8 cellular contexts compared by ENCODE assay signal in genomic region chr2:229445013-229445412, GRCh38.
A peak's percentile ranks its signal among the peaks of the same experiment; 100 is the strongest.
DNase-seq lines count a peak whose midpoint lies in the region; ATAC-seq and TF ChIP-seq lines count a peak whose summit lies in the region.

No MANE protein-coding gene starts in this region.

- H3K27ac ChIP-seq in brain microvascular endothelial cell = peak overlapping the region; percentile 98

- no peak overlapping the region for H3K4me3 ChIP-seq in brain microvascular endothelial cell (ENCODE audit: low read depth, low read length)
- no peak overlapping the region for H3K4me3 ChIP-seq in kidney epithelial cell (ENCODE audit: low read depth, low read length)

- ATAC-seq in HG02571 (IDR thresholded peaks at IDR 0.05; ENCODE audit: unreplicated experiment) = no peak

- DNase-seq in HS-5 (ENCODE audit: low read depth) = peak; percentile 88
- DNase-seq in brain microvascular endothelial cell = peak; percentile 98
- peak; percentile 85 for DNase-seq in kidney epithelial cell (ENCODE audit: low read depth)
- peak; percentile 92 for DNase-seq in superior temporal gyrus (ENCODE audit: extremely low spot score)
- no peak for DNase-seq in stimulated activated CD4-positive, alpha-beta T cell treated with anti-CD3 and anti-CD28 coated beads, Interleukin-1b, Interleukin-23, amount 100 ng/mL, for 48 hours
- no peak for DNase-seq in NCI-H2107 treated with DMSO at 0.1 percent for 48 hours (lab: John Stamatoyannopoulos, UW; ENCODE audit: unreplicated experiment)
- no peak for DNase-seq in activated naive CD8-positive, alpha-beta T cell treated with anti-CD3 and anti-CD28 coated beads for 36 hours

- H3K27me3 ChIP-seq in brain microvascular endothelial cell (replicated peaks) (no peaks in the 10 kb centered on the region), kidney epithelial cell (ENCODE audit: control insufficient read depth, insufficient read depth, low read length) (no peaks in the 10 kb centered on the region)

- no peaks in the 10 kb centered on the region for H3K9me3 Mint-ChIP-seq in activated naive CD8-positive, alpha-beta T cell treated with anti-CD3 and anti-CD28 coated beads for 36 hours

- H3K4me1 Mint-ChIP-seq in activated naive CD8-positive, alpha-beta T cell treated with anti-CD3 and anti-CD28 coated beads for 36 hours = no peaks in the 10 kb centered on the region

- TF ChIP-seq CTCF in brain microvascular endothelial cell (IDR thresholded peaks at IDR 0.05; ENCODE audit: low read depth, low read length, missing control alignments) (peak; percentile 21), kidney epithelial cell (IDR thresholded peaks at IDR 0.05; ENCODE audit: insufficient read depth, low read length, poor library complexity, severe bottlenecking) (peak; percentile 4)

- H3K36me3 ChIP-seq in brain microvascular endothelial cell (replicated peaks) = no peaks in the 10 kb centered on the region
- no peaks in the 10 kb centered on the region for H3K36me3 ChIP-seq in kidney epithelial cell (ENCODE audit: control insufficient read depth, insufficient read depth, low read length)

- no peak overlapping the region for H3K27ac Mint-ChIP-seq in activated naive CD8-positive, alpha-beta T cell treated with anti-CD3 and anti-CD28 coated beads for 36 hours

- H3K27me3 Mint-ChIP-seq in activated naive CD8-positive, alpha-beta T cell treated with anti-CD3 and anti-CD28 coated beads for 36 hours = peaks cover 7% of the 10 kb centered on the region

- in situ Hi-C loops in brain microvascular endothelial cell (cut with HindIII; ENCODE audit: low pct_ligation_motif_present, low sequenced_read_pairs) = no loop called here

- no peaks in the 10 kb centered on the region for H3K36me3 Mint-ChIP-seq in activated naive CD8-positive, alpha-beta T cell treated with anti-CD3 and anti-CD28 coated beads for 36 hours

- no peak overlapping the region for H3K4me3 Mint-ChIP-seq in activated naive CD8-positive, alpha-beta T cell treated with anti-CD3 and anti-CD28 coated beads for 36 hours

Comparison
In these comparisons a context has a peak if more than half of its experiments do, and no peak if none do; other contexts are left out.
1. DNase-seq: peak in HS-5 (single experiment), brain microvascular endothelial cell (single experiment), kidney epithelial cell (single experiment) and superior temporal gyrus (single experiment); none in stimulated activated CD4-positive, alpha-beta T cell treated with anti-CD3 and anti-CD28 coated beads, Interleukin-1b, Interleukin-23, amount 100 ng/mL, for 48 hours (single experiment), NCI-H2107 treated with DMSO at 0.1 percent for 48 hours (single experiment) and activated naive CD8-positive, alpha-beta T cell treated with anti-CD3 and anti-CD28 coated beads for 36 hours (single experiment).